In the genomic region with DNA sequence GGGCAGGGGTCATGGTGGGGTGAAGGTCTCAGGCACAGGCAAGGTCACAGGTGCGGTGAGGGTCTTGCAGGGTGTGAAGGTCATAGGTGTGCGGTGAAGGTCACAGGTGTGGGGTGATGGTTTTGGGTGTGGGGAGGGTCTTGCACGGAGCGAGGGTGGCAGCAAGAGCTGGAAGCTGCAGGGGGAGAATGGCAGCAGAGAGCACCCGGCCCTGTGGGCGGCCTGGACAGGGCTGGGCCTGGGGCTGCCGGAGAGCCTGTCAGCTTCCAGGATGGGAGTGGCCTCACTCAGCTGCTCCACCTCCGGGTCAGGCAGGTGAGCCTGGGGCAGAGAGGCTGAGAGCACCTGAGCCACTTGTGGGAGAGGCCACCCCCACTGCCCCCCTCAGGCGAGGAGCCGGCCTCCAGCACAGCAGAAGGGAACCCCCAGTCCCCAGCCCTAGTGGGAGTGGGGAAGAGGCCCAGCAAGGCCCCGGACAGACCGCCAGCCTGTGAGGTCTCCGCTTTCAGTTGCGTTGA, we compare ENCODE assay signal across 16 cellular contexts. TPM values are rescaled to one million over a fixed set of nuclear protein-coding genes. Genes with fewer than 3 reads are reported as not detected.
DNase-seq lines count a peak whose midpoint lies in the region; ATAC-seq, FAIRE-seq and TF ChIP-seq lines count a peak whose summit lies in the region.
"Had no signal": no experiment of that assay in that cellular context is flagged by ENCODE, and none has a peak within 500 bp of the region (broad histone marks: within the 10 kb centered on the region; RNA-seq: fewer than 3 reads in every experiment).

No MANE protein-coding gene starts in this region.

- no peak overlapping the region for H3K9ac ChIP-seq in endodermal cell (ENCODE audit: extremely low read depth, low read length, poor library complexity, severe bottlenecking)

- no peak overlapping the region for H3K4me3 ChIP-seq in CD4-positive, CD25-positive, alpha-beta regulatory T cell (ENCODE audit: low read depth, low read length)
- H3K4me3 ChIP-seq in endodermal cell (ENCODE audit: low read length) = no peak overlapping the region
- H3K4me3 ChIP-seq in effector memory CD4-positive, alpha-beta T cell (ENCODE audit: insufficient read depth, low read depth, low read length, poor library complexity, severe bottlenecking) = no peak overlapping the region
- H3K4me3 ChIP-seq: breast epithelium had no signal

- H3K27me3 ChIP-seq in CD4-positive, CD25-positive, alpha-beta regulatory T cell (ENCODE audit: control insufficient read depth, insufficient read depth, low read length) = no peaks in the 10 kb centered on the region
- H3K27me3 ChIP-seq in endodermal cell (ENCODE audit: control insufficient read depth, insufficient read depth, low read length, poor library complexity, severe bottlenecking) = no peaks in the 10 kb centered on the region
- H3K27me3 ChIP-seq in effector memory CD4-positive, alpha-beta T cell (replicated peaks; ENCODE audit: control insufficient read depth, insufficient read depth, low read length, poor library complexity, severe bottlenecking) = no peaks in the 10 kb centered on the region
- H3K27me3 ChIP-seq: breast epithelium, neutrophil had no signal

- H3K27ac Mint-ChIP-seq in CD4-positive, CD25-positive, alpha-beta regulatory T cell = peak overlapping the region in 2 of 3 donors; percentile 59 to 72
- H3K27ac Mint-ChIP-seq in endodermal cell (peak overlapping the region; percentile 61), nephron progenitor cell (peak overlapping the region; percentile 85)
- H3K27ac Mint-ChIP-seq: activated naive CD8-positive, alpha-beta T cell; memory B cell had no signal

- H3K27ac ChIP-seq in CD4-positive, CD25-positive, alpha-beta regulatory T cell (ENCODE audit: insufficient read depth, low read length, poor library complexity, severe bottlenecking) = no peak overlapping the region
- peak overlapping the region; percentile 44 for H3K27ac ChIP-seq in endodermal cell (ENCODE audit: low read depth, low read length)
- no peak overlapping the region for H3K27ac ChIP-seq in effector memory CD4-positive, alpha-beta T cell (ENCODE audit: insufficient read depth, low read length, poor library complexity, severe bottlenecking)
- H3K27ac ChIP-seq: breast epithelium, neutrophil had no signal

- peaks cover 2% of the 10 kb centered on the region for H3K4me1 ChIP-seq in CD4-positive, CD25-positive, alpha-beta regulatory T cell (ENCODE audit: control insufficient read depth, insufficient read depth, low read length, poor library complexity, severe bottlenecking)
- H3K4me1 ChIP-seq in endodermal cell (ENCODE audit: control insufficient read depth, insufficient read depth, low read length) = no peaks in the 10 kb centered on the region
- no peaks in the 10 kb centered on the region for H3K4me1 ChIP-seq in effector memory CD4-positive, alpha-beta T cell (ENCODE audit: control insufficient read depth, insufficient read depth, low read length, poor library complexity, severe bottlenecking)
- H3K4me1 ChIP-seq: breast epithelium had no signal

- 79 to 84% methylated on average over 11 to 14 of the region's 14 CpGs for WGBS in endodermal cell (ENCODE audit: insufficient coverage in 1 of 2, insufficient read length in 1 of 2), 2 experiments

- no peak for DNase-seq in CD4-positive, CD25-positive, alpha-beta regulatory T cell
- DNase-seq in ELF-1 (ENCODE audit: low read depth, low spot score) (peak; percentile 60), endodermal cell (peak; percentile 91), nephron progenitor cell (no peak), NCI-H128 (lab: John Stamatoyannopoulos, UW; ENCODE audit: unreplicated experiment) (no peak), HTR-8/SVneo (ENCODE audit: insufficient read length, low spot score) (no peak)
- no peak for DNase-seq in effector memory CD4-positive, alpha-beta T cell
- DNase-seq: effector CD4-positive, alpha-beta T cell; HCEC 1CT; NCI-H1048; stimulated activated CD4-positive, alpha-beta T cell treated with anti-CD3 and anti-CD28 coated beads, Interleukin-4, amount 100 ng/mL, for 1 hour had no signal

- H3K27me3 Mint-ChIP-seq in CD4-positive, CD25-positive, alpha-beta regulatory T cell = no peaks in the 10 kb centered on the region
- H3K27me3 Mint-ChIP-seq in endodermal cell (ENCODE audit: insufficient read depth) (no peaks in the 10 kb centered on the region), nephron progenitor cell (ENCODE audit: low read depth, poor library complexity) (no peaks in the 10 kb centered on the region)
- H3K27me3 Mint-ChIP-seq: activated naive CD8-positive, alpha-beta T cell; memory B cell had no signal

- H3K4me3 Mint-ChIP-seq in CD4-positive, CD25-positive, alpha-beta regulatory T cell = no peak overlapping the region
- H3K4me3 Mint-ChIP-seq in endodermal cell (no peak overlapping the region), nephron progenitor cell (no peak overlapping the region)
- H3K4me3 Mint-ChIP-seq: activated naive CD8-positive, alpha-beta T cell; memory B cell had no signal

- ATAC-seq in CD4-positive, CD25-positive, alpha-beta regulatory T cell (ENCODE audit: low read depth in 2 of 2) = no peak
- ATAC-seq in HG02678 (IDR thresholded peaks at IDR 0.05; ENCODE audit: unreplicated experiment) = no peak

- no peak for TF ChIP-seq CTCF in endodermal cell (conservative IDR thresholded peaks at IDR 0.05)
- TF ChIP-seq CTCF in nephron progenitor cell (IDR thresholded peaks at IDR 0.05) = no peak

- no peaks in the 10 kb centered on the region for H3K36me3 ChIP-seq in CD4-positive, CD25-positive, alpha-beta regulatory T cell (ENCODE audit: control insufficient read depth, insufficient read depth, low read length)
- no peaks in the 10 kb centered on the region for H3K36me3 ChIP-seq in endodermal cell (ENCODE audit: control insufficient read depth, insufficient read depth, low read length)
- H3K36me3 ChIP-seq in effector memory CD4-positive, alpha-beta T cell (ENCODE audit: control insufficient read depth, insufficient read depth, low read length) = peaks cover 3% of the 10 kb centered on the region
- H3K36me3 ChIP-seq: breast epithelium, neutrophil had no signal

- H3K9me3 ChIP-seq in CD4-positive, CD25-positive, alpha-beta regulatory T cell (ENCODE audit: control insufficient read depth in 2 of 2, low read length in 2 of 2) = no peaks in the 10 kb centered on the region
- no peaks in the 10 kb centered on the region for H3K9me3 ChIP-seq in endodermal cell (ENCODE audit: control insufficient read depth, low read length)
- no peaks in the 10 kb centered on the region for H3K9me3 ChIP-seq in effector memory CD4-positive, alpha-beta T cell (ENCODE audit: control insufficient read depth, low read length)
- H3K9me3 ChIP-seq: breast epithelium, neutrophil had no signal

- peaks cover 0 to 1% (median 0%) of the 10 kb centered on the region in 7 donors for H3K9me3 Mint-ChIP-seq in CD4-positive, CD25-positive, alpha-beta regulatory T cell
- H3K9me3 Mint-ChIP-seq in endodermal cell = no peaks in the 10 kb centered on the region
- H3K9me3 Mint-ChIP-seq in nephron progenitor cell = no peaks in the 10 kb centered on the region
- H3K9me3 Mint-ChIP-seq: memory B cell had no signal

- no peaks in the 10 kb centered on the region for H3K4me1 Mint-ChIP-seq in CD4-positive, CD25-positive, alpha-beta regulatory T cell
- H3K4me1 Mint-ChIP-seq in endodermal cell (peaks cover 4% of the 10 kb centered on the region), nephron progenitor cell (peaks cover 4% of the 10 kb centered on the region)

- no peaks in the 10 kb centered on the region for H3K36me3 Mint-ChIP-seq in CD4-positive, CD25-positive, alpha-beta regulatory T cell
- H3K36me3 Mint-ChIP-seq in endodermal cell (ENCODE audit: low read depth) (no peaks in the 10 kb centered on the region), nephron progenitor cell (ENCODE audit: low read depth) (no peaks in the 10 kb centered on the region)
- H3K36me3 Mint-ChIP-seq: activated naive CD8-positive, alpha-beta T cell had no signal

- no peak for FAIRE-seq in HTR-8/SVneo (lab: Jason Lieb, UNC)

RNA-seq across cellular contexts. Expression of a gene that starts 1.5 kb away (rescaled TPM):
- 2.0 TPM for total RNA-seq in CD4-positive, CD25-positive, alpha-beta regulatory T cell
- polyA plus RNA-seq in CD4-positive, CD25-positive, alpha-beta regulatory T cell = under 1 TPM in 2 of 4 donors, not detected in 2; 0.05 to 0.22 TPM
- total RNA-seq in endodermal cell = 1 to 10 TPM in 1 of 2 donors, under 1 TPM in 1; 1.00 to 2.5 TPM
- polyA plus RNA-seq in endodermal cell (2013, experiment 1 of 2) = 0.32 TPM
- 0.41 TPM for polyA plus RNA-seq in endodermal cell (2013, experiment 2 of 2)

RNA-seq across cellular contexts. Expression of a gene that starts 42.3 kb away (rescaled TPM):
- total RNA-seq in CD4-positive, CD25-positive, alpha-beta regulatory T cell = 27.6 TPM
- 1 to 10 TPM; 3.7 to 6.7 (median 6.0) TPM for polyA plus RNA-seq in CD4-positive, CD25-positive, alpha-beta regulatory T cell
- 10 to 100 TPM; 45.2 to 48.6 TPM for total RNA-seq in endodermal cell
- 47.0 TPM for polyA plus RNA-seq in endodermal cell (2013, experiment 1 of 2)
- polyA plus RNA-seq in endodermal cell (2013, experiment 2 of 2) = 44.0 TPM

Comparison
In these comparisons a context has a peak if more than half of its experiments do, and no peak if none do; other contexts are left out.
1. DNase-seq: peak in ELF-1 (single experiment) and endodermal cell (single experiment); none in CD4-positive, CD25-positive, alpha-beta regulatory T cell (0 of 3), nephron progenitor cell (single experiment), effector memory CD4-positive, alpha-beta T cell (0 of 3), NCI-H128 (single experiment) and HTR-8/SVneo (single experiment).
2. Peak in every context shown above with its lines, with median percentiles within 50 percentile points of each other: H3K27ac Mint-ChIP-seq.